Comparison of ENCODE assay signal across 1 cellular context in genomic region chr11:65891180-65892136, GRCh38.
TF ChIP-seq lines count a peak whose summit lies in the region.

No MANE protein-coding gene starts in this region.

TF ChIP-seq in IMR-90, 13 proteins besides CTCF, POLR2A, EP300 and RAD21:
- no peak for TF ChIP-seq RCOR1 (IDR thresholded peaks at IDR 0.05; ENCODE audit: insufficient replicate concordance, low read length)
- 0 out of 2 replicates have a peak, but pooled peaks have one; percentile 7 for TF ChIP-seq MAZ (IDR thresholded peaks at IDR 0.05; ENCODE audit: borderline replicate concordance, low read depth, low read length)
